ENCODE assay signal across 14 cellular contexts in genomic region chr3:194482196-194482593, GRCh38. TPM values are rescaled to one million over a fixed set of nuclear protein-coding genes. Genes with fewer than 3 reads are reported as not detected.
DNase-seq lines count a peak whose midpoint lies in the region; ATAC-seq and TF ChIP-seq lines count a peak whose summit lies in the region.
"Had no signal": no experiment of that assay in that cellular context is flagged by ENCODE, and none has a peak within 500 bp of the region (broad histone marks: within the 10 kb centered on the region; RNA-seq: fewer than 3 reads in every experiment).

No MANE protein-coding gene starts in this region.

- no peaks in the 10 kb centered on the region for H3K9me3 Mint-ChIP-seq in Calu3 (ENCODE audit: low read depth, unreplicated experiment)
- no peaks in the 10 kb centered on the region for H3K9me3 Mint-ChIP-seq in activated T-helper 1 cell treated with anti-CD3 and anti-CD28 coated beads, Interleukin-12 subunit alpha, Interleukin-12 subunit beta, Interleukin-2, Interleukin-4 antibody, amounts not matched to agents 30 ng/mL and 10 ng/mL and 1 ng/mL, durations not matched to agents 14 hours and 24 hours and 36 hours
- H3K9me3 Mint-ChIP-seq: CD8-positive, alpha-beta memory T cell had no signal

- CTCF ChIA-PET in Calu3 (lab: Charles Lee) (interaction anchor here (0.7 kb wide), 1 partner anchor 736 kb away, joined by 4 read pairs; no protein-coding TSS in a partner anchor), HEK293 (lab: Yijun Ruan, JAX) (no interaction called here)

- intact Hi-C loops in Calu3 (cut with micrococcal nuclease; ENCODE audit: unreplicated experiment), result no loop called here
- intact Hi-C loops in activated T-helper 1 cell treated with anti-CD3 and anti-CD28 coated beads, Interleukin-12 subunit alpha, Interleukin-12 subunit beta, Interleukin-2, Interleukin-4 antibody, amounts not matched to agents 30 ng/mL and 10 ng/mL and 1 ng/mL, durations not matched to agents 14 hours and 24 hours and 36 hours (cut with micrococcal nuclease), result loop anchor here (10.0 kb wide), 3 partner anchors 347 to 1063 kb away; partner anchors contain the start of genes ACAP2, HES1 and PPP1R2

- POLR2A ChIA-PET in HEK293 (lab: Yijun Ruan, JAX), result no interaction called here

- peaks cover 0 to 30% of the 10 kb centered on the region in 2 experiments; a peak in 2 of 3 replicates for H3K36me3 ChIP-seq in HEK293 (ENCODE audit: control insufficient read depth in 2 of 2, insufficient read depth in 1 of 2, low read length in 2 of 2)
- peaks cover 0 to 2% (median 0%) of the 10 kb centered on the region in 4 donors for H3K36me3 ChIP-seq in liver (ENCODE audit: control insufficient read depth in 4 of 4, insufficient read depth in 3 of 4, low read depth in 1 of 4, low read length in 3 of 4)
- H3K36me3 ChIP-seq: breast epithelium had no signal

- TF ChIP-seq RAD21 in liver (IDR thresholded peaks at IDR 0.05), result no peak

- H3K27me3 Mint-ChIP-seq in Calu3 (ENCODE audit: unreplicated experiment), result no peaks in the 10 kb centered on the region
- H3K27me3 Mint-ChIP-seq in activated T-helper 1 cell treated with anti-CD3 and anti-CD28 coated beads, Interleukin-12 subunit alpha, Interleukin-12 subunit beta, Interleukin-2, Interleukin-4 antibody, amounts not matched to agents 30 ng/mL and 10 ng/mL and 1 ng/mL, durations not matched to agents 14 hours and 24 hours and 36 hours (ENCODE audit: insufficient read depth), result no peaks in the 10 kb centered on the region
- H3K27me3 Mint-ChIP-seq: CD8-positive, alpha-beta memory T cell had no signal

- ATAC-seq in HG03571 (IDR thresholded peaks at IDR 0.05; ENCODE audit: unreplicated experiment) (no peak), HG02840 (IDR thresholded peaks at IDR 0.05; ENCODE audit: low FRiP score, unreplicated experiment) (no peak)

- H3K9me3 ChIP-seq in HEK293 (ENCODE audit: control insufficient read depth, insufficient read depth, low read depth, low read length) (no peaks in the 10 kb centered on the region), liver (ENCODE audit: control insufficient read depth in 4 of 4, low read length in 3 of 4) (no peaks in the 10 kb centered on the region)
- H3K9me3 ChIP-seq: breast epithelium, testis had no signal

- H3K4me1 ChIP-seq in HEK293 (ENCODE audit: control insufficient read depth, insufficient read depth, low read length), result peaks cover 10% of the 10 kb centered on the region; the same call in 1 of the 2 replicates
- H3K4me1 ChIP-seq in liver (ENCODE audit: control insufficient read depth in 4 of 4, insufficient read depth in 4 of 4, low read length in 3 of 4), result peaks cover 5 to 50% (median 35%) of the 10 kb centered on the region in 4 donors
- H3K4me1 ChIP-seq: breast epithelium had no signal

- no peaks in the 10 kb centered on the region for H3K27me3 ChIP-seq in liver (ENCODE audit: control insufficient read depth in 4 of 4, insufficient read depth in 4 of 4, low read length in 3 of 4)
- H3K27me3 ChIP-seq: breast epithelium, testis had no signal

- H3K4me1 Mint-ChIP-seq in Calu3 (ENCODE audit: low read depth, unreplicated experiment), result peaks cover 27% of the 10 kb centered on the region
- peaks cover 50% of the 10 kb centered on the region for H3K4me1 Mint-ChIP-seq in activated T-helper 1 cell treated with anti-CD3 and anti-CD28 coated beads, Interleukin-12 subunit alpha, Interleukin-12 subunit beta, Interleukin-2, Interleukin-4 antibody, amounts not matched to agents 30 ng/mL and 10 ng/mL and 1 ng/mL, durations not matched to agents 14 hours and 24 hours and 36 hours (ENCODE audit: low read depth)

- DNase-seq in Calu3, result peak; percentile 40
- DNase-seq in activated T-helper 1 cell treated with anti-CD3 and anti-CD28 coated beads, Interleukin-12 subunit alpha, Interleukin-12 subunit beta, Interleukin-2, Interleukin-4 antibody, amounts not matched to agents 30 ng/mL and 10 ng/mL and 1 ng/mL, durations not matched to agents 14 hours and 24 hours and 36 hours (ENCODE audit: low spot score), result no peak
- no peak for DNase-seq in DMS 273 treated with DMSO at 0.1 percent for 48 hours (lab: John Stamatoyannopoulos, UW)
- DNase-seq: activated effector memory CD4-positive, alpha-beta T cell treated with Interleukin-2 at 50 U/mL for 16 hours; CD8-positive, alpha-beta memory T cell; hippocampal formation; NCI-H1694; NCI-H748 treated with DMSO at 0.1 percent for 48 hours; testis had no signal

- H3K36me3 Mint-ChIP-seq in Calu3 (ENCODE audit: insufficient read depth, unreplicated experiment), result peaks cover 45% of the 10 kb centered on the region
- peaks cover 34% of the 10 kb centered on the region for H3K36me3 Mint-ChIP-seq in activated T-helper 1 cell treated with anti-CD3 and anti-CD28 coated beads, Interleukin-12 subunit alpha, Interleukin-12 subunit beta, Interleukin-2, Interleukin-4 antibody, amounts not matched to agents 30 ng/mL and 10 ng/mL and 1 ng/mL, durations not matched to agents 14 hours and 24 hours and 36 hours (ENCODE audit: low read depth)

- TF ChIP-seq CTCF in Calu3 (IDR thresholded peaks at IDR 0.05; ENCODE audit: unreplicated experiment) (no peak), HEK293 (tag by site-specific recombination; IDR thresholded peaks at IDR 0.05) (no peak), liver (IDR thresholded peaks at IDR 0.05; ENCODE audit: low read depth, low read length, missing input control) (no peak)

- H3K4me3 Mint-ChIP-seq in Calu3 (ENCODE audit: low read depth, unreplicated experiment), result peak overlapping the region; percentile 13
- peak overlapping the region; percentile 51 for H3K4me3 Mint-ChIP-seq in activated T-helper 1 cell treated with anti-CD3 and anti-CD28 coated beads, Interleukin-12 subunit alpha, Interleukin-12 subunit beta, Interleukin-2, Interleukin-4 antibody, amounts not matched to agents 30 ng/mL and 10 ng/mL and 1 ng/mL, durations not matched to agents 14 hours and 24 hours and 36 hours
- H3K4me3 Mint-ChIP-seq: CD8-positive, alpha-beta memory T cell had no signal

- no peak overlapping the region for H3K27ac ChIP-seq in HEK293 (ENCODE audit: extremely low read depth, low read depth, low read length)
- no peak overlapping the region for H3K27ac ChIP-seq in liver (ENCODE audit: low read depth in 1 of 2, low read length in 2 of 2)
- H3K27ac ChIP-seq: breast epithelium, testis had no signal

- 41% methylated on average over 1 of the region's 1 CpG for WGBS in liver

- no peak overlapping the region for H3K4me3 ChIP-seq in HEK293 (ENCODE audit: low read depth, low read length)
- no peak overlapping the region for H3K4me3 ChIP-seq in liver (ENCODE audit: low read depth in 1 of 3, low read length in 3 of 3)
- H3K4me3 ChIP-seq: breast epithelium, testis had no signal

- H3K27ac Mint-ChIP-seq in Calu3 (ENCODE audit: unreplicated experiment), result peak overlapping the region; percentile 46
- peak overlapping the region; percentile 91 for H3K27ac Mint-ChIP-seq in activated T-helper 1 cell treated with anti-CD3 and anti-CD28 coated beads, Interleukin-12 subunit alpha, Interleukin-12 subunit beta, Interleukin-2, Interleukin-4 antibody, amounts not matched to agents 30 ng/mL and 10 ng/mL and 1 ng/mL, durations not matched to agents 14 hours and 24 hours and 36 hours

- H3K9ac ChIP-seq in liver (ENCODE audit: low read depth in 1 of 2, low read length in 2 of 2), result no peak overlapping the region

- BruUV-seq in Calu3 (replicated peaks; lab: Mats Ljungman, UMichigan), result no TSS peak

TF ChIP-seq in HEK293, 187 proteins besides CTCF, POLR2A, EP300 and RAD21 (continues in another document):
- TF ChIP-seq ZNF157 (tag by site-specific recombination; IDR thresholded peaks at IDR 0.05) (no peak), ZNF18 (tag by site-specific recombination; IDR thresholded peaks at IDR 0.05) (no peak), ZNF670 (tag by site-specific recombination; IDR thresholded peaks at IDR 0.05; ENCODE audit: low read depth) (no peak)

TF ChIP-seq in liver, 16 proteins besides CTCF, POLR2A, EP300 and RAD21:
- TF ChIP-seq MAX (IDR thresholded peaks at IDR 0.05), result no peak
- TF ChIP-seq TAF1 (conservative IDR thresholded peaks at IDR 0.05), result peak; percentile 30

RNA-seq across cellular contexts. Expression of gene ATP13A3, which starts 4.6 kb away (rescaled TPM):
- total RNA-seq in Calu3 (2022) (229 and 237 TPM in 2 replicates), liver (100 to 1,000 TPM in 1 of 2 donors, 10 to 100 TPM in 1; 77.8 to 257 TPM)
- 198 and 206 TPM in 2 replicates for total RNA-seq in activated T-helper 1 cell treated with anti-CD3 and anti-CD28 coated beads, Interleukin-12 subunit alpha, Interleukin-12 subunit beta, Interleukin-2, Interleukin-4 antibody, amounts not matched to agents 30 ng/mL and 10 ng/mL and 1 ng/mL, durations not matched to agents 14 hours and 24 hours and 36 hours
- polyA plus RNA-seq in liver, result 10 to 100 TPM; 33.6 to 35.1 TPM
